In genomic region chr16:14562691-14563491, GRCh38 we compare ENCODE assay signal across 1 cellular context.
TF ChIP-seq lines count a peak whose summit lies in the region.

No MANE protein-coding gene starts in this region.

TF ChIP-seq in HepG2, 621 proteins besides CTCF, POLR2A, EP300 and RAD21 (continued from another document and continues in another):
- peak; percentile 14 for TF ChIP-seq ZNF407 (CRISPR knock-in tag; IDR thresholded peaks at IDR 0.05; ENCODE audit: not compliant biosample characterization)
- no peak for TF ChIP-seq TMF1 (CRISPR knock-in tag; IDR thresholded peaks at IDR 0.05; ENCODE audit: low read depth)
- TF ChIP-seq ISX (CRISPR knock-in tag; conservative IDR thresholded peaks at IDR 0.05): 0 out of 2 replicates have a peak, but pooled peaks have one; percentile 53
- TF ChIP-seq RNF2 (conservative IDR thresholded peaks at IDR 0.05; ENCODE audit: low read depth): no peak
- TF ChIP-seq STAT5B (CRISPR knock-in tag; IDR thresholded peaks at IDR 0.05): no peak
- 0 out of 2 replicates have a peak, but pooled peaks have one; percentile 78 for TF ChIP-seq AFF4 (CRISPR knock-in tag; IDR thresholded peaks at IDR 0.05)
- no peak for TF ChIP-seq PHB2 (IDR thresholded peaks at IDR 0.05; ENCODE audit: partially characterized antibody)
- no peak for TF ChIP-seq TCF7L2 (IDR thresholded peaks at IDR 0.05; ENCODE audit: low read depth, low read length)
- TF ChIP-seq PAX8 (CRISPR knock-in tag; IDR thresholded peaks at IDR 0.05; ENCODE audit: borderline replicate concordance): no peak
- peak; percentile 85 for TF ChIP-seq ZNF609 (CRISPR knock-in tag; IDR thresholded peaks at IDR 0.05; ENCODE audit: borderline replicate concordance)
- no peak for TF ChIP-seq ZNF569 (CRISPR knock-in tag; IDR thresholded peaks at IDR 0.05; ENCODE audit: borderline replicate concordance)
- peak; percentile 20; the same call in 1 of the 2 replicates for TF ChIP-seq GABPB1 (CRISPR knock-in tag; IDR thresholded peaks at IDR 0.05)
- TF ChIP-seq YEATS4 (CRISPR knock-in tag; IDR thresholded peaks at IDR 0.05; ENCODE audit: borderline replicate concordance): peak; percentile 59
- no peak for TF ChIP-seq ZNF333 (CRISPR knock-in tag; IDR thresholded peaks at IDR 0.05; ENCODE audit: borderline replicate concordance)
- peak; percentile 99 for TF ChIP-seq ZNF614 (CRISPR knock-in tag; IDR thresholded peaks at IDR 0.05; ENCODE audit: borderline replicate concordance)
- no peak for TF ChIP-seq ZNF841 (CRISPR knock-in tag; IDR thresholded peaks at IDR 0.05; ENCODE audit: borderline replicate concordance)
- TF ChIP-seq GFI1 (CRISPR knock-in tag; IDR thresholded peaks at IDR 0.05; ENCODE audit: borderline replicate concordance): peak; percentile 76
- TF ChIP-seq HOMEZ (CRISPR knock-in tag; IDR thresholded peaks at IDR 0.05; ENCODE audit: low read depth): 0 out of 2 replicates have a peak, but pooled peaks have one; percentile 82
- TF ChIP-seq SIX4 (CRISPR knock-in tag; IDR thresholded peaks at IDR 0.05): peak; percentile 83
- no peak for TF ChIP-seq ZNF512 (CRISPR knock-in tag; IDR thresholded peaks at IDR 0.05)
- TF ChIP-seq ZNF850 (CRISPR knock-in tag; conservative IDR thresholded peaks at IDR 0.05): no peak
- TF ChIP-seq DPF2 (CRISPR knock-in tag; IDR thresholded peaks at IDR 0.05; ENCODE audit: borderline replicate concordance, low read depth): peak; percentile 89; the same call in 1 of the 2 replicates
- TF ChIP-seq ZFY (CRISPR knock-in tag; IDR thresholded peaks at IDR 0.05): no peak
- TF ChIP-seq ETS1 (CRISPR knock-in tag; IDR thresholded peaks at IDR 0.05): no peak
- TF ChIP-seq SPEN (CRISPR knock-in tag; IDR thresholded peaks at IDR 0.05; ENCODE audit: low read depth): no peak
- no peak; the same call in 1 of the 2 replicates for TF ChIP-seq ZNF619 (CRISPR knock-in tag; IDR thresholded peaks at IDR 0.05)
- peak; percentile 100 for TF ChIP-seq ARID3A (IDR thresholded peaks at IDR 0.05; ENCODE audit: low read depth, low read length)
- TF ChIP-seq MAFF (IDR thresholded peaks at IDR 0.05; ENCODE audit: low read depth, low read length): peak; percentile 18; the same call in 1 of the 2 replicates
- peak; percentile 69 for TF ChIP-seq DBP (CRISPR knock-in tag; IDR thresholded peaks at IDR 0.05; ENCODE audit: not compliant biosample characterization)
- TF ChIP-seq HCFC1 (IDR thresholded peaks at IDR 0.05; ENCODE audit: low read depth, low read length): no peak
